In genomic region chr3:120560304-120561250, GRCh38 we compare ENCODE assay signal across 1 cellular context.
TF ChIP-seq lines count a peak whose summit lies in the region.

No MANE protein-coding gene starts in this region.

TF ChIP-seq in SK-N-SH, 30 proteins besides CTCF, POLR2A, EP300 and RAD21 (continued from another document):
- TF ChIP-seq REST (IDR thresholded peaks at IDR 0.05; ENCODE audit: low read depth, low read length) (no peak), MEF2A (IDR thresholded peaks at IDR 0.05; ENCODE audit: borderline replicate concordance, low read depth) (no peak), RCOR1 (IDR thresholded peaks at IDR 0.05; ENCODE audit: low read length) (no peak), NRF1 (IDR thresholded peaks at IDR 0.05; ENCODE audit: low read depth, low read length) (no peak), EZH2phosphoT487 (IDR thresholded peaks at IDR 0.05; ENCODE audit: borderline replicate concordance, low read depth) (no peak), TAF1 (IDR thresholded peaks at IDR 0.05; ENCODE audit: borderline replicate concordance, low read depth, low read length) (no peak), RFX5 (IDR thresholded peaks at IDR 0.05; ENCODE audit: low read length) (no peak), ZBTB33 (IDR thresholded peaks at IDR 0.05; ENCODE audit: borderline replicate concordance, low read depth) (no peak), GATA2 (CRISPR knock-in tag; IDR thresholded peaks at IDR 0.05) (no peak), USF1 (IDR thresholded peaks at IDR 0.05; ENCODE audit: borderline replicate concordance, low read depth) (no peak), IRF3 (IDR thresholded peaks at IDR 0.05; ENCODE audit: low read depth, low read length) (no peak), CHD2 (IDR thresholded peaks at IDR 0.05; ENCODE audit: low read length, partially characterized antibody) (no peak), FOSL2 (IDR thresholded peaks at IDR 0.05; ENCODE audit: borderline replicate concordance, low read depth) (peak; percentile 69), USF2 (IDR thresholded peaks at IDR 0.05; ENCODE audit: borderline replicate concordance, low read depth, low read length) (no peak), SIN3A (IDR thresholded peaks at IDR 0.05; ENCODE audit: borderline replicate concordance, low read depth, low read length) (no peak), TCF12 (IDR thresholded peaks at IDR 0.05) (peak; percentile 62), JUND (IDR thresholded peaks at IDR 0.05) (peak; percentile 75), SMC3 (IDR thresholded peaks at IDR 0.05; ENCODE audit: low read depth, low read length) (no peak), PBX3 (IDR thresholded peaks at IDR 0.05) (peak; percentile 75), TEAD4 (IDR thresholded peaks at IDR 0.05; ENCODE audit: borderline replicate concordance, insufficient read depth) (0 out of 2 replicates have a peak, but pooled peaks have one; percentile 8)
